ENCODE assay signal across 19 cellular contexts in the genomic region with DNA sequence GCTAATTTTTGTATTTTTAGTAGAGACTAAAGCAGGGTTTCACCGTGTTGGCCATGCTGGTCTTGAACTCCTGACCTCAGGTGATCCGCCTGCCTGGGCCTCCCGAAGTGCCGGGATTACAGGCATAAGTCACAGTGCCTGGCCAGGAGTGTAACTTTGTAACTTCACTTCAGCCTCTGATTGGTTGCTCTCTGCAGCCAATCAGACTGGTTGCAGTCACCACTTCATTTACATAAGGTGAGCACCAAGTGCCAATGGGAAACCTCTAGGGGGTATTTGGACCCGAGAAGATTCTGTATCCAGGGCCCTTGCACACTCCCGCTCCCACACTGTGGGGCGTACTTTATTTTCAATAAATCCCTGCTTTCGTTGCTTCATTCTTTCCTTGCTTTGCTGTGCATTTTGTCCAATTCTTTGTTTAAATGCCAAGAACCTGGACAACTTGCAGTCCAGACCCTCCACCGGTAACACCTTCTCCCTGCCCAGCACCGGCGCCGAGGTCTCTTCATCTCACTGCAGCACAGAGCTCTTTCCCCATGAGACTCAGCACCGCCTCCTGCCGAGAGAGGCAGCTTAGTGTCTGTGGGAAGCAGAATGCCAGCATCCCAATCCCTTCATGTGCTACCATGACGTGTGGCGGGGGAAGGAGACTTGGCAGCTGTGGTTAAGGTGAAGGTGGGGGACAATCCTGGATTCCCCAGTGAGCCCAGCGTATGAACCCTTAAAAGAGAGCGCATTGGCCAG. TPM values are rescaled to one million over a fixed set of nuclear protein-coding genes. Genes with fewer than 3 reads are reported as not detected.
A peak's percentile ranks its signal among the peaks of the same experiment; 100 is the strongest.
DNase-seq lines count a peak whose midpoint lies in the region; ATAC-seq and TF ChIP-seq lines count a peak whose summit lies in the region.
"Had no signal": no experiment of that assay in that cellular context is flagged by ENCODE, and none has a peak within 500 bp of the region (broad histone marks: within the 10 kb centered on the region; RNA-seq: fewer than 3 reads in every experiment).

No MANE protein-coding gene starts in this region.

- H3K4me1 ChIP-seq in neuronal stem cell (ENCODE audit: control insufficient read depth in 2 of 2, insufficient read depth in 1 of 2, low read depth in 1 of 2, low read length in 2 of 2) (peaks cover 5 to 21% of the 10 kb centered on the region in 2 donors), tibial artery (no peaks in the 10 kb centered on the region)

- H4K91ac ChIP-seq in neuronal stem cell (ENCODE audit: low read depth, low read length, poor library complexity) = no peak overlapping the region

- no peak overlapping the region for H2AFZ ChIP-seq in neuronal stem cell (ENCODE audit: low read length)

- H3K4me1 Mint-ChIP-seq in brain = peaks cover 66% of the 10 kb centered on the region

- H3K9me3 Mint-ChIP-seq in brain = no peaks in the 10 kb centered on the region
- H3K9me3 Mint-ChIP-seq: memory B cell; stimulated activated naive CD8-positive, alpha-beta T cell treated with anti-CD3 and anti-CD28 coated beads, Interleukin-15, Interleukin-2, amounts not matched to agents 100 ng/mL and 50 ng/mL, for 24 hours had no signal

- H3K27ac ChIP-seq in neuronal stem cell (replicated peaks; ENCODE audit: low read length) (no peak overlapping the region), tibial artery (no peak overlapping the region)
- H3K27ac ChIP-seq: VCaP had no signal

- no peak overlapping the region for H2BK120ac ChIP-seq in neuronal stem cell (ENCODE audit: low read depth, low read length)

- H3K79me1 ChIP-seq in neuronal stem cell (ENCODE audit: low read depth, low read length) = peaks cover 2% of the 10 kb centered on the region

- no peak overlapping the region for H2BK12ac ChIP-seq in neuronal stem cell (ENCODE audit: low read length)

- H3K9me3 ChIP-seq in neuronal stem cell (replicated peaks in 1 of 2; ENCODE audit: control insufficient read depth in 2 of 2, insufficient read depth in 1 of 2, low read depth in 1 of 2, low read length in 2 of 2) = no peaks in the 10 kb centered on the region
- H3K9me3 ChIP-seq in tibial artery = no peaks in the 10 kb centered on the region

- peaks cover 0 to 20% (median 0%) of the 10 kb centered on the region in 3 experiments for H3K27me3 ChIP-seq in neuronal stem cell (ENCODE audit: control insufficient read depth in 3 of 3, insufficient read depth in 3 of 3, low read depth in 1 of 3, low read length in 3 of 3)
- peaks cover 0 to 72% of the 10 kb centered on the region in 2 donors for H3K27me3 ChIP-seq in tibial artery

- intact Hi-C loops in tibial artery (cut with DNase I; ENCODE audit: low total_unique reads) = loop anchor here (5.0 kb wide), 1 partner anchor 110 kb away; no protein-coding TSS in a partner anchor

- no peak overlapping the region for H3K9ac ChIP-seq in neuronal stem cell (ENCODE audit: low read depth, low read length, poor library complexity)

- H3K36me3 ChIP-seq in neuronal stem cell (replicated peaks in 1 of 2; ENCODE audit: control insufficient read depth in 2 of 2, insufficient read depth in 2 of 2, low read length in 2 of 2) (no peaks in the 10 kb centered on the region), tibial artery (no peaks in the 10 kb centered on the region)

- no peak overlapping the region for H4K8ac ChIP-seq in neuronal stem cell (ENCODE audit: low read depth, low read length)

- peak overlapping the region; percentile 7 for H2BK15ac ChIP-seq in neuronal stem cell (ENCODE audit: low read length)

- H3K4me2 ChIP-seq in neuronal stem cell (ENCODE audit: insufficient read depth, low read length, poor library complexity, severe bottlenecking) = no peak overlapping the region

- WGBS in neuronal stem cell (ENCODE audit: extremely low coverage in 2 of 2, insufficient read length in 2 of 2, insufficient replicate concordance in 1 of 2), 2 donors = no CpG with 5 or more reads among the region's 18 CpGs

- H3K27me3 Mint-ChIP-seq in brain = peaks cover 3% of the 10 kb centered on the region
- H3K27me3 Mint-ChIP-seq: memory B cell; stimulated activated naive CD8-positive, alpha-beta T cell treated with anti-CD3 and anti-CD28 coated beads, Interleukin-15, Interleukin-2, amounts not matched to agents 100 ng/mL and 50 ng/mL, for 24 hours had no signal

- TF ChIP-seq CTCF in brain (conservative IDR thresholded peaks at IDR 0.05) (no peak), tibial artery (IDR thresholded peaks at IDR 0.05) (no peak)

- peak overlapping the region; percentile 11 for H2AK5ac ChIP-seq in neuronal stem cell (ENCODE audit: low read depth, low read length)

- H3K4me3 ChIP-seq in neuronal stem cell (ENCODE audit: low read length in 2 of 2) (no peak overlapping the region), tibial artery (no peak overlapping the region)

- DNase-seq in NCI-H2171 treated with DMSO at 0.1 percent for 48 hours (lab: John Stamatoyannopoulos, UW) (peak; percentile 78), NCI-H2171 (lab: John Stamatoyannopoulos, UW) (no peak), HT-29 (ENCODE audit: low spot score) (peak; percentile 47), neuronal stem cell (ENCODE audit: low spot score) (no peak), NCI-H526 treated with DMSO at 0.1 percent for 48 hours (lab: John Stamatoyannopoulos, UW) (no peak), tibial artery (no peak)
- DNase-seq: activated naive CD4-positive, alpha-beta T cell treated with Interleukin-2 at 50 U/mL for 16 hours; DMS153; effector CD8-positive, alpha-beta T cell; foreskin melanocyte; NCI-H1048; NCI-H446 treated with DMSO at 0.1 percent for 48 hours; OCI-M1; small intestine had no signal

- H3K14ac ChIP-seq in neuronal stem cell (ENCODE audit: low read length) = no peak overlapping the region

- H3K4me3 Mint-ChIP-seq in brain = no peak overlapping the region
- H3K4me3 Mint-ChIP-seq: memory B cell; stimulated activated naive CD8-positive, alpha-beta T cell treated with anti-CD3 and anti-CD28 coated beads, Interleukin-15, Interleukin-2, amounts not matched to agents 100 ng/mL and 50 ng/mL, for 24 hours had no signal

- no peak overlapping the region for H3K18ac ChIP-seq in neuronal stem cell (ENCODE audit: low read length)

- H2BK5ac ChIP-seq in neuronal stem cell (ENCODE audit: low read length) = no peak overlapping the region

- ATAC-seq in HG02938 (IDR thresholded peaks at IDR 0.05; ENCODE audit: unreplicated experiment) = no peak

- no peak overlapping the region for H3K4ac ChIP-seq in neuronal stem cell (ENCODE audit: low read length)

- no peaks in the 10 kb centered on the region for H3K36me3 Mint-ChIP-seq in brain
- H3K36me3 Mint-ChIP-seq: memory B cell had no signal

- peak overlapping the region; percentile 20 to 96 (median 80) for H3K27ac Mint-ChIP-seq in brain
- H3K27ac Mint-ChIP-seq: memory B cell; stimulated activated naive CD8-positive, alpha-beta T cell treated with anti-CD3 and anti-CD28 coated beads, Interleukin-15, Interleukin-2, amounts not matched to agents 100 ng/mL and 50 ng/mL, for 24 hours had no signal

- no peak overlapping the region for H3K23ac ChIP-seq in neuronal stem cell (ENCODE audit: low read depth, low read length, poor library complexity)

RNA-seq across cellular contexts. Expression of gene MRGBP, which starts 14.0 kb away (rescaled TPM):
- 88.8 and 98.8 TPM in 2 replicates for total RNA-seq in HT-29 (2014; rRNA removed; shearing (Covaris generic))
- 11.8 TPM for polyA plus RNA-seq in brain (ENCODE audit: insufficient read depth, low read depth, low replicate concordance)
- 15.5 TPM for polyA plus RNA-seq in neuronal stem cell (2013, experiment 1 of 2)
- 15.6 TPM for polyA plus RNA-seq in neuronal stem cell (2013, experiment 2 of 2)

RNA-seq across cellular contexts. Expression of gene OGFR, which starts 22.3 kb away (rescaled TPM):
- total RNA-seq in HT-29 (2014; rRNA removed; shearing (Covaris generic)) = 197 and 202 TPM in 2 replicates
- 37.0 TPM for polyA plus RNA-seq in brain (ENCODE audit: insufficient read depth, low read depth, low replicate concordance)
- polyA plus RNA-seq in neuronal stem cell (2013, experiment 1 of 2) = 15.0 TPM
- 14.7 TPM for polyA plus RNA-seq in neuronal stem cell (2013, experiment 2 of 2)

RNA-seq across cellular contexts. Expression of gene COL9A3, which starts 34.5 kb away (rescaled TPM):
- total RNA-seq in HT-29 (2014; rRNA removed; shearing (Covaris generic)) = 57.4 and 59.7 TPM in 2 replicates
- polyA plus RNA-seq in brain (ENCODE audit: insufficient read depth, low read depth, low replicate concordance) = 17.5 TPM
- polyA plus RNA-seq in neuronal stem cell (2013, experiment 1 of 2) = 77.2 TPM
- polyA plus RNA-seq in neuronal stem cell (2013, experiment 2 of 2) = 77.0 TPM

Comparison
In these comparisons a context has a peak if more than half of its experiments do, and no peak if none do; other contexts are left out.
1. DNase-seq: peak in NCI-H2171 treated with DMSO at 0.1 percent for 48 hours (single experiment) and HT-29 (single experiment); none in NCI-H2171 (single experiment), neuronal stem cell (single experiment), NCI-H526 treated with DMSO at 0.1 percent for 48 hours (single experiment) and tibial artery (0 of 2).